In the genomic region with DNA sequence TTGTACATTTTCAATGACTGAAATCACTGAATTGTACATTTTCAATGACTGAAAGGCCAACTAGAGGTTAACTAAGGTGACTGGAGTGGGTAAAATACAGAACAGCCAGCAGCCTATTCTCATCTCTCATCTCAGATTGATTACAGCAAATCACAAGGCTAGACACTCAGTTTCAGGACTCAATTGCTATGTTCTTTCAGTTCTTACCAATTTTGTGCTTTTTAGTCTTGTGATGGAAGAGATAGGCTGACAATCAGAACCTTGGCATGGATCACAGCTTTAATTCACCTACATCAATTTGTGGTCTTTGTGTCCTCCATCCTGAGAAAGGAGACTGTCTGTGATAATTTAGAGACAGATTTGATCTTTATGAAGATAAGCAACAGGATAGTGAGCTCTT, we compare ENCODE assay signal across 25 cellular contexts.
DNase-seq lines count a peak whose midpoint lies in the region; ATAC-seq, FAIRE-seq and TF ChIP-seq lines count a peak whose summit lies in the region.
"Had no signal": no experiment of that assay in that cellular context is flagged by ENCODE, and none has a peak within 500 bp of the region (broad histone marks: within the 10 kb centered on the region; RNA-seq: fewer than 3 reads in every experiment).

No MANE protein-coding gene starts in this region.

- in situ Hi-C loops in GM13976 (cut with MboI; ENCODE audit: low sequenced_read_pairs, unreplicated experiment): no loop called here

- no peak overlapping the region for H3K4me3 Mint-ChIP-seq in WTC11
- H3K4me3 Mint-ChIP-seq: activated CD8-positive, alpha-beta memory T cell treated with anti-CD3 and anti-CD28 coated beads, Interleukin-2, amount 10 ng/mL, durations not matched to agents 7 days and 5 days; CD14-positive monocyte; central memory CD8-positive, alpha-beta T cell; stimulated activated naive CD8-positive, alpha-beta T cell treated with anti-CD3 and anti-CD28 coated beads, Interleukin-15, amount 100 ng/mL, for 72 hours had no signal

- FAIRE-seq in small intestine (lab: Jason Lieb, UNC): no peak

- H3K27me3 ChIP-seq in small intestine (ENCODE audit: control insufficient read depth in 2 of 2, insufficient read depth in 2 of 2, low read length in 2 of 2): no peaks in the 10 kb centered on the region
- H3K27me3 ChIP-seq: esophagus squamous epithelium, tibial artery had no signal

- no peak overlapping the region for H3K4me3 ChIP-seq in small intestine (ENCODE audit: low read depth in 1 of 2, low read length in 2 of 2)
- H3K4me3 ChIP-seq: esophagus squamous epithelium, skin epidermis, tibial artery had no signal

- CTCF ChIA-PET in WTC11 (lab: Charles Lee): no interaction called here

- peak; percentile 65 for ATAC-seq in GM18861 (IDR thresholded peaks at IDR 0.05; ENCODE audit: unreplicated experiment)
- peak; percentile 47 for ATAC-seq in HG03354 (IDR thresholded peaks at IDR 0.05; ENCODE audit: poor library complexity, severe bottlenecking, unreplicated experiment)
- no peak for ATAC-seq in WTC11
- ATAC-seq: activated CD8-positive, alpha-beta memory T cell treated with anti-CD3 and anti-CD28 coated beads, Interleukin-2, amount 10 ng/mL, durations not matched to agents 7 days and 5 days; HCT116; left cardiac atrium; stimulated activated naive CD8-positive, alpha-beta T cell treated with anti-CD3 and anti-CD28 coated beads, Interleukin-15, amount 100 ng/mL, for 72 hours had no signal

- DNase-seq in WTC11 (ENCODE audit: low spot score): no peak
- DNase-seq in renal cortical epithelial cell (ENCODE audit: low read depth): peak; percentile 64
- DNase-seq in small intestine: no peak
- DNase-seq in GM13976 (ENCODE audit: low spot score): no peak
- DNase-seq in KG1 (lab: John Stamatoyannopoulos, UW): no peak
- DNase-seq: activated CD4-positive, alpha-beta T cell treated with anti-CD3 and anti-CD28 coated beads, Interleukin-2, amount 50 U/mL, for 1 hour; activated CD8-positive, alpha-beta memory T cell treated with anti-CD3 and anti-CD28 coated beads, Interleukin-2, amount 10 ng/mL, durations not matched to agents 7 days and 5 days; activated T-cell treated with anti-CD3 and anti-CD28 coated beads, Interleukin-2, amount 50 U/mL, for 48 hours; dermis blood vessel endothelial cell; esophagus squamous epithelium; Karpas-422; left cardiac atrium; NCI-H1436 treated with DMSO at 0.1 percent for 48 hours; NCI-H446; nucleus accumbens; stimulated activated naive CD8-positive, alpha-beta T cell treated with anti-CD3 and anti-CD28 coated beads, Interleukin-15, amount 100 ng/mL, for 72 hours; T1000; tibial artery had no signal

- H3K4me1 ChIP-seq in small intestine (ENCODE audit: control insufficient read depth in 2 of 2, insufficient read depth in 1 of 2, low read depth in 1 of 2, low read length in 1 of 2): no peaks in the 10 kb centered on the region

- H3K27ac ChIP-seq in small intestine (ENCODE audit: low read depth in 1 of 2, low read length in 1 of 2): no peak overlapping the region
- H3K27ac ChIP-seq: esophagus squamous epithelium, HL-60, skin epidermis, tibial artery had no signal

- H3K36me3 Mint-ChIP-seq in WTC11: peaks cover 33% of the 10 kb centered on the region
- H3K36me3 Mint-ChIP-seq: activated CD8-positive, alpha-beta memory T cell treated with anti-CD3 and anti-CD28 coated beads, Interleukin-2, amount 10 ng/mL, durations not matched to agents 7 days and 5 days; CD14-positive monocyte had no signal

- peaks cover 38% of the 10 kb centered on the region for H3K4me1 Mint-ChIP-seq in WTC11
- H3K4me1 Mint-ChIP-seq: activated CD8-positive, alpha-beta memory T cell treated with anti-CD3 and anti-CD28 coated beads, Interleukin-2, amount 10 ng/mL, durations not matched to agents 7 days and 5 days; CD14-positive monocyte; central memory CD8-positive, alpha-beta T cell; stimulated activated naive CD8-positive, alpha-beta T cell treated with anti-CD3 and anti-CD28 coated beads, Interleukin-15, amount 100 ng/mL, for 72 hours had no signal

- TF ChIP-seq CTCF in WTC11 (IDR thresholded peaks at IDR 0.05) (no peak), GM13976 (IDR thresholded peaks at IDR 0.05; ENCODE audit: borderline replicate concordance, control extremely low read depth, extremely low read depth, insufficient read depth, missing control alignments) (no peak)

- H3K36me3 ChIP-seq in small intestine (ENCODE audit: control insufficient read depth in 2 of 2, insufficient read depth in 2 of 2, low read length in 2 of 2): no peaks in the 10 kb centered on the region
- H3K36me3 ChIP-seq: esophagus squamous epithelium, tibial artery had no signal

- peak overlapping the region; percentile 59 for H3K27ac Mint-ChIP-seq in WTC11
- H3K27ac Mint-ChIP-seq: activated CD8-positive, alpha-beta memory T cell treated with anti-CD3 and anti-CD28 coated beads, Interleukin-2, amount 10 ng/mL, durations not matched to agents 7 days and 5 days; CD14-positive monocyte; stimulated activated naive CD8-positive, alpha-beta T cell treated with anti-CD3 and anti-CD28 coated beads, Interleukin-15, amount 100 ng/mL, for 72 hours had no signal

- peaks cover 13% of the 10 kb centered on the region for H3K27me3 Mint-ChIP-seq in WTC11 (ENCODE audit: low read depth)
- H3K27me3 Mint-ChIP-seq: activated CD8-positive, alpha-beta memory T cell treated with anti-CD3 and anti-CD28 coated beads, Interleukin-2, amount 10 ng/mL, durations not matched to agents 7 days and 5 days; central memory CD8-positive, alpha-beta T cell; stimulated activated naive CD8-positive, alpha-beta T cell treated with anti-CD3 and anti-CD28 coated beads, Interleukin-15, amount 100 ng/mL, for 72 hours had no signal

- no peaks in the 10 kb centered on the region for H3K9me3 ChIP-seq in small intestine (ENCODE audit: control insufficient read depth, low read depth)
- H3K9me3 ChIP-seq: esophagus squamous epithelium, tibial artery had no signal

- H3K9me3 Mint-ChIP-seq in WTC11: peaks cover 33% of the 10 kb centered on the region

- POLR2A ChIA-PET in WTC11 (lab: Charles Lee): no interaction called here

TF ChIP-seq in WTC11, 78 proteins besides CTCF, POLR2A, EP300 and RAD21 (continues in another document):
- TF ChIP-seq NFYB (CRISPR knock-in tag; conservative IDR thresholded peaks at IDR 0.05; ENCODE audit: low read depth): no peak
- no peak for TF ChIP-seq RORB (CRISPR knock-in tag; IDR thresholded peaks at IDR 0.05)
- TF ChIP-seq ETV6 (CRISPR knock-in tag; IDR thresholded peaks at IDR 0.05): no peak
- no peak for TF ChIP-seq ZNF121 (CRISPR knock-in tag; IDR thresholded peaks at IDR 0.05)
- no peak for TF ChIP-seq MXD4 (CRISPR knock-in tag; IDR thresholded peaks at IDR 0.05; ENCODE audit: borderline replicate concordance)
- TF ChIP-seq SOX15 (CRISPR knock-in tag; IDR thresholded peaks at IDR 0.05): no peak
- TF ChIP-seq, protein P1, sequence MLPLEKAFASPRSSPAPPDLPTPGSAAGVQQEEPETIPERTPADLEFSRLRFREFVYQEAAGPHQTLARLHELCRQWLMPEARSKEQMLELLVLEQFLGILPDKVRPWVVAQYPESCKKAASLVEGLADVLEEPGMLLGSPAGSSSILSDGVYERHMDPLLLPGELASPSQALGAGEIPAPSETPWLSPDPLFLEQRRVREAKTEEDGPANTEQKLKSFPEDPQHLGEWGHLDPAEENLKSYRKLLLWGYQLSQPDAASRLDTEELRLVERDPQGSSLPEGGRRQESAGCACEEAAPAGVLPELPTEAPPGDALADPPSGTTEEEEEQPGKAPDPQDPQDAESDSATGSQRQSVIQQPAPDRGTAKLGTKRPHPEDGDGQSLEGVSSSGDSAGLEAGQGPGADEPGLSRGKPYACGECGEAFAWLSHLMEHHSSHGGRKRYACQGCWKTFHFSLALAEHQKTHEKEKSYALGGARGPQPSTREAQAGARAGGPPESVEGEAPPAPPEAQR (CRISPR knock-in tag; IDR thresholded peaks at IDR 0.05): no peak
- TF ChIP-seq, protein P2, sequence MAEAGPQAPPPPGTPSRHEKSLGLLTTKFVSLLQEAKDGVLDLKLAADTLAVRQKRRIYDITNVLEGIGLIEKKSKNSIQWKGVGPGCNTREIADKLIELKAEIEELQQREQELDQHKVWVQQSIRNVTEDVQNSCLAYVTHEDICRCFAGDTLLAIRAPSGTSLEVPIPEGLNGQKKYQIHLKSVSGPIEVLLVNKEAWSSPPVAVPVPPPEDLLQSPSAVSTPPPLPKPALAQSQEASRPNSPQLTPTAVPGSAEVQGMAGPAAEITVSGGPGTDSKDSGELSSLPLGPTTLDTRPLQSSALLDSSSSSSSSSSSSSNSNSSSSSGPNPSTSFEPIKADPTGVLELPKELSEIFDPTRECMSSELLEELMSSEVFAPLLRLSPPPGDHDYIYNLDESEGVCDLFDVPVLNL (CRISPR knock-in tag; IDR thresholded peaks at IDR 0.05; ENCODE audit: borderline replicate concordance, low read depth): no peak
- TF ChIP-seq SMAD4 (CRISPR knock-in tag; IDR thresholded peaks at IDR 0.05): no peak
- TF ChIP-seq GRHL2 (CRISPR knock-in tag; IDR thresholded peaks at IDR 0.05; ENCODE audit: insufficient replicate concordance, severe bottlenecking): no peak
- TF ChIP-seq ATF1 (CRISPR knock-in tag; IDR thresholded peaks at IDR 0.05): no peak
- TF ChIP-seq, protein P3, sequence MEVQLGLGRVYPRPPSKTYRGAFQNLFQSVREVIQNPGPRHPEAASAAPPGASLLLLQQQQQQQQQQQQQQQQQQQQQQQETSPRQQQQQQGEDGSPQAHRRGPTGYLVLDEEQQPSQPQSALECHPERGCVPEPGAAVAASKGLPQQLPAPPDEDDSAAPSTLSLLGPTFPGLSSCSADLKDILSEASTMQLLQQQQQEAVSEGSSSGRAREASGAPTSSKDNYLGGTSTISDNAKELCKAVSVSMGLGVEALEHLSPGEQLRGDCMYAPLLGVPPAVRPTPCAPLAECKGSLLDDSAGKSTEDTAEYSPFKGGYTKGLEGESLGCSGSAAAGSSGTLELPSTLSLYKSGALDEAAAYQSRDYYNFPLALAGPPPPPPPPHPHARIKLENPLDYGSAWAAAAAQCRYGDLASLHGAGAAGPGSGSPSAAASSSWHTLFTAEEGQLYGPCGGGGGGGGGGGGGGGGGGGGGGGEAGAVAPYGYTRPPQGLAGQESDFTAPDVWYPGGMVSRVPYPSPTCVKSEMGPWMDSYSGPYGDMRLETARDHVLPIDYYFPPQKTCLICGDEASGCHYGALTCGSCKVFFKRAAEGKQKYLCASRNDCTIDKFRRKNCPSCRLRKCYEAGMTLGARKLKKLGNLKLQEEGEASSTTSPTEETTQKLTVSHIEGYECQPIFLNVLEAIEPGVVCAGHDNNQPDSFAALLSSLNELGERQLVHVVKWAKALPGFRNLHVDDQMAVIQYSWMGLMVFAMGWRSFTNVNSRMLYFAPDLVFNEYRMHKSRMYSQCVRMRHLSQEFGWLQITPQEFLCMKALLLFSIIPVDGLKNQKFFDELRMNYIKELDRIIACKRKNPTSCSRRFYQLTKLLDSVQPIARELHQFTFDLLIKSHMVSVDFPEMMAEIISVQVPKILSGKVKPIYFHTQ (CRISPR knock-in tag; IDR thresholded peaks at IDR 0.05): no peak
